In the genomic region with DNA sequence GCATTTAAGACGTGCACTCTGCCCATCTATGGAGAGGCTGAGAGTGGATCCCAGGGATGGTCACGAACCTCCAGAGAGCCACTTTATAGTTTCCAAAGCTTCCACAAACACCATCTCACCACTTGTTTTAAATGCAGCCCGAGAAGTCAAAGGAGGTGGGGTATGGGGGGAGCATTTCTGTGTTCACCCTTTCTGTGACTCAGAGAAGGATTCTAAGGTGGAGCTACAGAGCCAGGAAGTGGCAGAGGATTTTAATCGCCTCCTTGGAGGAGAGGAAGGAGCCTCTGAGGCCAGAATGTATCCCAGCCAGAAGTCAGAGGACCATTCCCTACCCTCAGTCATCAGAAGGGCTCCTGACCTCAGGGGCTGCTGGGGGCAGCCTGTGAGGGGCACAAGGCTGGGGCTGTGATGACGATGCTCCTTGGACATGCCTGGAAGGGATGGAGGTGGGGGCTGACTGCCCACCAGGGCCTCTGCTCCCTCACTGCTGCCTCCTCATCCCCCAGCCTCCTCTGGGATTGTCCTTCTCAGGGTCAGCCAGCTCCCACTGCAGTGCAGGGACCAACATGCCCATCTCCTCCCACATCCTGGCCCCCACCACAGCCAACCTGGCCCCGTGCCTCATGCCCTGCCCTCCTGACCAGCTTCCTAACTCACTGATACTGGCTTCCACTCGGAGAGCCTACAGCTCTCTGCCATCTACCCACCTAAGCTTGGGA, we compare ENCODE assay signal across 11 cellular contexts. TPM values are rescaled to one million over a fixed set of nuclear protein-coding genes. Genes with fewer than 3 reads are reported as not detected.
DNase-seq lines count a peak whose midpoint lies in the region; ATAC-seq, FAIRE-seq and TF ChIP-seq lines count a peak whose summit lies in the region.
"Had no signal": no experiment of that assay in that cellular context is flagged by ENCODE, and none has a peak within 500 bp of the region (broad histone marks: within the 10 kb centered on the region; RNA-seq: fewer than 3 reads in every experiment).

No MANE protein-coding gene starts in this region.

- H3K9me3 ChIP-seq in gastrocnemius medialis (no peaks in the 10 kb centered on the region), transverse colon (no peaks in the 10 kb centered on the region)
- H3K9me3 ChIP-seq: psoas muscle had no signal

- no peak for TF ChIP-seq EP300 in transverse colon (IDR thresholded peaks at IDR 0.05; ENCODE audit: low read depth)

- H3K36me3 ChIP-seq in gastrocnemius medialis, result no peaks in the 10 kb centered on the region
- peaks cover 0 to 3% (median 0%) of the 10 kb centered on the region in 4 donors for H3K36me3 ChIP-seq in transverse colon

- H3K4me1 ChIP-seq in gastrocnemius medialis (peaks cover 8 to 19% of the 10 kb centered on the region in 2 donors), transverse colon (peaks cover 4 to 33% (median 28%) of the 10 kb centered on the region in 4 donors)

- in situ Hi-C loops in gastrocnemius medialis (cut with MboI; ENCODE audit: low sequenced_read_pairs in 4 of 4) (no loop called here), transverse colon (cut with MboI; ENCODE audit: low pct_ligation_motif_present in 1 of 4, low pct_unique_long_range_greater_than_20kb in 1 of 4, low sequenced_read_pairs in 3 of 4) (no loop called here)

- ATAC-seq in effector memory CD8-positive, alpha-beta T cell (replicated peaks), result no peak
- ATAC-seq in gastrocnemius medialis (no peak), GM21529 (IDR thresholded peaks at IDR 0.05; ENCODE audit: unreplicated experiment) (no peak)
- ATAC-seq: psoas muscle had no signal

- peak overlapping the region; percentile 25 for H3K4me3 Mint-ChIP-seq in T-helper 1 cell treated with Interleukin-12 subunit alpha and Interleukin-12 subunit beta and Interleukin-4 antibody, amounts not matched to agents 30 μg/mL and 1 μg/mL, for 36 hours
- no peak overlapping the region for H3K4me3 Mint-ChIP-seq in effector memory CD8-positive, alpha-beta T cell

- no peak overlapping the region for H3K4me3 ChIP-seq in gastrocnemius medialis
- H3K4me3 ChIP-seq in transverse colon, result no peak overlapping the region
- H3K4me3 ChIP-seq: psoas muscle had no signal

- peaks cover 29% of the 10 kb centered on the region for H3K4me1 Mint-ChIP-seq in T-helper 1 cell treated with Interleukin-12 subunit alpha and Interleukin-12 subunit beta and Interleukin-4 antibody, amounts not matched to agents 30 μg/mL and 1 μg/mL, for 36 hours (ENCODE audit: low read depth)
- H3K4me1 Mint-ChIP-seq in effector memory CD8-positive, alpha-beta T cell (ENCODE audit: low read depth in 2 of 2), result peaks cover 33 to 48% of the 10 kb centered on the region in 2 donors

- no peaks in the 10 kb centered on the region for H3K27me3 ChIP-seq in gastrocnemius medialis
- H3K27me3 ChIP-seq in transverse colon, result no peaks in the 10 kb centered on the region

- H3K9me3 Mint-ChIP-seq in T-helper 1 cell treated with Interleukin-12 subunit alpha and Interleukin-12 subunit beta and Interleukin-4 antibody, amounts not matched to agents 30 μg/mL and 1 μg/mL, for 36 hours, result no peaks in the 10 kb centered on the region
- no peaks in the 10 kb centered on the region for H3K9me3 Mint-ChIP-seq in effector memory CD8-positive, alpha-beta T cell

- intact Hi-C loops in gastrocnemius medialis (cut with DNase I; ENCODE audit: low total_unique reads) (no loop called here), transverse colon (cut with DNase I; ENCODE audit: low total_unique reads) (no loop called here)

- no peak overlapping the region for H3K27ac ChIP-seq in gastrocnemius medialis
- H3K27ac ChIP-seq in transverse colon, result no peak overlapping the region
- H3K27ac ChIP-seq: psoas muscle had no signal

- TF ChIP-seq POLR2A in gastrocnemius medialis (IDR thresholded peaks at IDR 0.05) (no peak), transverse colon (IDR thresholded peaks at IDR 0.05) (no peak)

- H3K36me3 Mint-ChIP-seq in T-helper 1 cell treated with Interleukin-12 subunit alpha and Interleukin-12 subunit beta and Interleukin-4 antibody, amounts not matched to agents 30 μg/mL and 1 μg/mL, for 36 hours (ENCODE audit: low read depth), result peaks cover 5% of the 10 kb centered on the region
- H3K36me3 Mint-ChIP-seq in effector memory CD8-positive, alpha-beta T cell (ENCODE audit: insufficient read depth), result peaks cover 17% of the 10 kb centered on the region

- FAIRE-seq in RCC 7860 (lab: Jason Lieb, UNC), result peak; percentile 23
- FAIRE-seq: A204.1 had no signal

- DNase-seq in T-helper 1 cell (no peak), RCC 7860 (ENCODE audit: low spot score) (peak; percentile 34), renal cortical epithelial cell (ENCODE audit: low read depth) (peak; percentile 49), gastrocnemius medialis (no peak), transverse colon (no peak)
- DNase-seq in effector memory CD8-positive, alpha-beta T cell, result no peak
- DNase-seq: kidney glomerular epithelial cell, psoas muscle had no signal

- H3K27ac Mint-ChIP-seq in T-helper 1 cell treated with Interleukin-12 subunit alpha and Interleukin-12 subunit beta and Interleukin-4 antibody, amounts not matched to agents 30 μg/mL and 1 μg/mL, for 36 hours, result peak overlapping the region; percentile 32
- peak overlapping the region; percentile 73 to 81 for H3K27ac Mint-ChIP-seq in effector memory CD8-positive, alpha-beta T cell

- TF ChIP-seq CTCF in gastrocnemius medialis (IDR thresholded peaks at IDR 0.05 in 4 of 5, conservative IDR thresholded peaks at IDR 0.05 in 1 of 5), result no peak
- TF ChIP-seq CTCF in transverse colon (IDR thresholded peaks at IDR 0.05), result no peak

- WGBS in transverse colon (ENCODE audit: low coverage in 1 of 2), 2 donors, result 72 to 84% methylated on average over 2 to 7 of the region's 7 CpGs

- no peaks in the 10 kb centered on the region for H3K27me3 Mint-ChIP-seq in T-helper 1 cell treated with Interleukin-12 subunit alpha and Interleukin-12 subunit beta and Interleukin-4 antibody, amounts not matched to agents 30 μg/mL and 1 μg/mL, for 36 hours (ENCODE audit: low read depth)
- no peaks in the 10 kb centered on the region for H3K27me3 Mint-ChIP-seq in effector memory CD8-positive, alpha-beta T cell

RNA-seq across cellular contexts. Expression of gene XYLT2, which starts 2.8 kb away (rescaled TPM):
- total RNA-seq in renal cortical epithelial cell, result 42.3 and 61.5 TPM in 2 replicates
- total RNA-seq in gastrocnemius medialis, result 10 to 100 TPM in 2 of 4 donors, 1 to 10 TPM in 2; 7.9 to 12.6 (median 9.8) TPM
- total RNA-seq in transverse colon, result 10 to 100 TPM; 21.3 to 27.3 (median 22.0) TPM

RNA-seq across cellular contexts. Expression of gene MRPL27, which starts 24.3 kb away (rescaled TPM):
- 41.8 and 69.3 TPM in 2 replicates for total RNA-seq in renal cortical epithelial cell
- 100 to 1,000 TPM; 110 to 141 (median 134) TPM for total RNA-seq in gastrocnemius medialis
- total RNA-seq in transverse colon, result 10 to 100 TPM in 3 of 4 donors, 1 to 10 TPM in 1; 4.9 to 97.5 (median 46.9) TPM

RNA-seq across cellular contexts. Expression of gene EME1, which starts 24.3 kb away (rescaled TPM):
- 0.55 and 5.9 TPM in 2 replicates for total RNA-seq in renal cortical epithelial cell
- under 1 TPM in 2 of 4 donors, not detected in 2; 0.82 to 0.95 TPM for total RNA-seq in gastrocnemius medialis
- total RNA-seq in transverse colon, result 1 to 10 TPM in 2 of 4 donors, not detected in 2; 1.4 to 1.6 TPM

RNA-seq across cellular contexts. Expression of gene LRRC59, which starts 48.6 kb away (rescaled TPM):
- total RNA-seq in renal cortical epithelial cell (141 and 219 TPM in 2 replicates), gastrocnemius medialis (10 to 100 TPM; 25.4 to 73.2 (median 55.8) TPM), transverse colon (10 to 100 TPM; 45.0 to 96.9 (median 64.4) TPM)

Comparison
In these comparisons a context has a peak if more than half of its experiments do, and no peak if none do; other contexts are left out.
1. DNase-seq: peak in RCC 7860 (single experiment) and renal cortical epithelial cell (single experiment); none in T-helper 1 cell (0 of 5), effector memory CD8-positive, alpha-beta T cell (0 of 3), gastrocnemius medialis (0 of 2) and transverse colon (single experiment).